31 cellular contexts compared by ENCODE assay signal in genomic region chr5:14750712-14751111, GRCh38.
"Had no signal": no experiment of that assay in that cellular context is flagged by ENCODE, and none has a peak within 500 bp of the region (broad histone marks: within the 10 kb centered on the region; RNA-seq: fewer than 3 reads in every experiment).

No MANE protein-coding gene starts in this region.

- DNase-seq: activated CD4-positive, alpha-beta T cell treated with anti-CD3 and anti-CD28 coated beads for 48 hours; activated CD4-positive, alpha-beta T cell treated with anti-CD3 and anti-CD28 coated beads, Interleukin-2, amount 50 U/mL, for 4 hours; activated CD4-positive, CD25-positive, alpha-beta regulatory T cell treated with anti-CD3 and anti-CD28 coated beads, Interleukin-2, amount 50 U/mL, for 72 hours; activated CD8-positive, alpha-beta memory T cell treated with anti-CD3 and anti-CD28 coated beads, Interleukin-2, amount 50 U/mL, for 48 hours; activated CD8-positive, alpha-beta T cell treated with anti-CD3 and anti-CD28 coated beads, Interleukin-2, amount 10 ng/mL, durations not matched to agents 7 days and 5 days; activated effector memory CD4-positive, alpha-beta T cell treated with anti-CD3 and anti-CD28 coated beads, Interleukin-2, amount 50 U/mL, for 16 hours; activated naive CD4-positive, alpha-beta T cell treated with Interleukin-2 at 50 U/mL for 16 hours; activated T-cell treated with anti-CD3 and anti-CD28 coated beads, Interleukin-2, amount 50 U/mL, for 1 hour; anterior cingulate cortex; MG63; MV-4-11; NCI-H1092 treated with DMSO at 0.1 percent for 48 hours; NCI-H1417 treated with DMSO at 0.1 percent for 48 hours; NCI-H1694; NCI-H2029; NCI-H2107; NCI-H2171 treated with DMSO at 0.1 percent for 48 hours; NCI-H226; NCI-H526; NCI-H774; NK-92 treated with Interleukin-12 subunit alpha and Interleukin-12 subunit beta, amount 100 ng/mL, for 24 hours; OCI-M1; Peyer's patch; Right ventricle myocardium superior; SJCRH30; SK-N-SH; SW 1271 had no signal

- H3K27ac Mint-ChIP-seq: activated CD8-positive, alpha-beta T cell treated with anti-CD3 and anti-CD28 coated beads, Interleukin-2, amount 10 ng/mL, durations not matched to agents 7 days and 5 days; WTC11 had no signal

- ATAC-seq: activated CD8-positive, alpha-beta T cell treated with anti-CD3 and anti-CD28 coated beads, Interleukin-2, amount 10 ng/mL, durations not matched to agents 7 days and 5 days; activated naive CD4-positive, alpha-beta T cell treated with anti-CD3 and anti-CD28 coated beads, Interleukin-2, amount 50 U/mL, for 72 hours; WTC11 had no signal

- H3K27me3 ChIP-seq: breast epithelium, MG63, Peyer's patch, SJCRH30 had no signal

- H3K9me3 Mint-ChIP-seq: activated naive CD4-positive, alpha-beta T cell treated with anti-CD3 and anti-CD28 coated beads, Interleukin-2, amount 50 U/mL, for 72 hours; WTC11 had no signal

- H3K4me3 Mint-ChIP-seq: activated CD8-positive, alpha-beta T cell treated with anti-CD3 and anti-CD28 coated beads, Interleukin-2, amount 10 ng/mL, durations not matched to agents 7 days and 5 days; WTC11 had no signal

- H3K4me3 ChIP-seq: breast epithelium, MG63, Peyer's patch, SJCRH30 had no signal

- H3K36me3 Mint-ChIP-seq: WTC11 had no signal

- H3K27ac ChIP-seq: Peyer's patch, RWPE1, SJCRH30 had no signal

- H3K4me1 ChIP-seq: breast epithelium, Peyer's patch, SJCRH30 had no signal

- H3K9me3 ChIP-seq: breast epithelium, MG63, Peyer's patch, SJCRH30, SK-N-SH had no signal

- H3K36me3 ChIP-seq: breast epithelium, MG63, SJCRH30 had no signal
